ENCODE assay signal across 21 cellular contexts in genomic region chr9:99834474-99834873, GRCh38.
"Had no signal": no experiment of that assay in that cellular context is flagged by ENCODE, and none has a peak within 500 bp of the region (broad histone marks: within the 10 kb centered on the region; RNA-seq: fewer than 3 reads in every experiment).

No MANE protein-coding gene starts in this region.

- H3K4me3 ChIP-seq: MG63 had no signal

- ATAC-seq: HepG2 had no signal

- H3K9me3 ChIP-seq: MG63, SK-N-SH had no signal

- H3K4me2 ChIP-seq: SK-N-SH had no signal

- H3K36me3 ChIP-seq: MG63 had no signal

- FAIRE-seq: HepG2, RCC 7860 had no signal

- DNase-seq: Karpas-422, KG1, MG63, NCI-H1092, NCI-H1105 treated with DMSO at 0.1 percent for 48 hours, NCI-H1417 treated with DMSO at 0.1 percent for 48 hours, NCI-H1694, NCI-H187 treated with DMSO at 0.1 percent for 48 hours, NCI-H2029 treated with DMSO at 0.1 percent for 48 hours, NCI-H2171, NCI-H226, NCI-H446, NCI-H510A, NCI-H524 treated with DMSO at 0.1 percent for 48 hours, NCI-H774, RPMI8226, SHP77, SK-N-SH, SW 1271 had no signal

- H3K9ac ChIP-seq: SK-N-SH had no signal
